In genomic region chrX:149539283-149540132, GRCh38 we compare ENCODE assay signal across 8 cellular contexts. TPM values are rescaled to one million over a fixed set of nuclear protein-coding genes. Genes with fewer than 3 reads are reported as not detected.
DNase-seq lines count a peak whose midpoint lies in the region; ATAC-seq, FAIRE-seq and TF ChIP-seq lines count a peak whose summit lies in the region.

No MANE protein-coding gene starts in this region.

- H3K4me1 ChIP-seq in keratinocyte (ENCODE audit: control insufficient read depth, extremely low read depth, insufficient read depth, low read length) = peaks cover 5% of the 10 kb centered on the region

- peak; percentile 51 for ATAC-seq in HG03175 (IDR thresholded peaks at IDR 0.05; ENCODE audit: unreplicated experiment)

- H3K4me3 ChIP-seq in AG04450 (ENCODE audit: low read depth, low read length) (peak overlapping the region; percentile 64), keratinocyte (ENCODE audit: control insufficient read depth in 2 of 3, extremely low read depth in 1 of 3, insufficient read depth in 2 of 3, low read depth in 1 of 3, low read length in 3 of 3) (peak overlapping the region; percentile 20 to 44 (median 25))

- H3K27me3 ChIP-seq in AG04450 (ENCODE audit: control insufficient read depth, insufficient read depth, low read length) (no peaks in the 10 kb centered on the region), keratinocyte (ENCODE audit: control insufficient read depth, extremely low read depth, insufficient read depth, low read length) (no peaks in the 10 kb centered on the region)

- peak; percentile 57 for FAIRE-seq in keratinocyte (lab: Jason Lieb, UNC)

- CTCF ChIA-PET in AG04450 (lab: Charles Lee) = interaction anchor here (0.6 to 2.5 kb wide), 6 partner anchors 11 to 399 kb away, joined by 3 to 8 read pairs (median 6); no protein-coding TSS in a partner anchor

- TF ChIP-seq CTCF in AG04450 (IDR thresholded peaks at IDR 0.05; ENCODE audit: low read depth, low read length) = no peak
- TF ChIP-seq CTCF in keratinocyte (optimal IDR thresholded peaks at IDR 0.05 in 1 of 3, IDR thresholded peaks at IDR 0.05 in 1 of 3, conservative IDR thresholded peaks at IDR 0.05 in 1 of 3; ENCODE audit: extremely low read depth in 1 of 3, insufficient read depth in 2 of 3, low read length in 3 of 3) = no peak

- peak overlapping the region; percentile 46 for H2AFZ ChIP-seq in keratinocyte (ENCODE audit: control insufficient read depth, low read length)

- H3K36me3 ChIP-seq in keratinocyte (ENCODE audit: control insufficient read depth in 2 of 2, extremely low read depth in 1 of 2, insufficient read depth in 2 of 2, low read length in 2 of 2) = no peaks in the 10 kb centered on the region

- peak overlapping the region; percentile 56 for H3K4me2 ChIP-seq in keratinocyte (ENCODE audit: control insufficient read depth, extremely low read depth, insufficient read depth, low read depth, low read length)

- no peaks in the 10 kb centered on the region for H3K9me3 ChIP-seq in AG04450 (ENCODE audit: control insufficient read depth, insufficient read depth, low read length)
- no peaks in the 10 kb centered on the region for H3K9me3 ChIP-seq in keratinocyte (ENCODE audit: control insufficient read depth, low read depth, low read length)

- DNase-seq in AG04450 (ENCODE audit: low read depth, low spot score) = peak; percentile 69
- peak; percentile 97 for DNase-seq in NCI-H345 (lab: John Stamatoyannopoulos, UW)
- peak; percentile 38 to 70 (median 62) for DNase-seq in activated CD4-positive, CD25-positive, alpha-beta regulatory T cell (lab: John Stamatoyannopoulos, UW)
- DNase-seq in caudate nucleus (lab: John Stamatoyannopoulos, UW) = peak; percentile 8 to 96 (median 81)
- peak; percentile 69 for DNase-seq in keratinocyte (ENCODE audit: low read depth, low spot score)
- DNase-seq in stimulated activated CD4-positive, alpha-beta T cell treated with anti-CD3 and anti-CD28 coated beads, Interleukin-15, amount 100 ng/mL, for 1 hour (ENCODE audit: low read depth in 1 of 2, low spot score in 1 of 2) = peak; percentile 65 to 70

- H3K27ac ChIP-seq in AG04450 (ENCODE audit: low read depth, low read length) (peak overlapping the region; percentile 57), caudate nucleus (ENCODE audit: low read depth, low read length) (peak overlapping the region; percentile 80), keratinocyte (ENCODE audit: control insufficient read depth, insufficient read depth, low read length) (peak overlapping the region; percentile 49)

- H3K79me2 ChIP-seq in keratinocyte (ENCODE audit: control insufficient read depth, insufficient read depth, low read length) = no peaks in the 10 kb centered on the region

- TF ChIP-seq POLR2A in GM18951 (IDR thresholded peaks at IDR 0.05; ENCODE audit: extremely low read depth, insufficient read depth, insufficient read length) = peak; percentile 26

- H3K9me1 ChIP-seq in keratinocyte (ENCODE audit: control insufficient read depth, extremely low read depth, insufficient read depth, low read length) = no peaks in the 10 kb centered on the region

- dilution Hi-C loops in keratinocyte (cut with MboI; ENCODE audit: extremely low pct_ligation_motif_present, low sequenced_read_pairs) = no loop called here

- H4K20me1 ChIP-seq in keratinocyte (ENCODE audit: control insufficient read depth, extremely low read depth, insufficient read depth, low read length) = no peaks in the 10 kb centered on the region

- H3K9ac ChIP-seq in keratinocyte (ENCODE audit: control insufficient read depth, extremely low read depth, insufficient read depth, low read length) = peak overlapping the region; percentile 54

- in situ Hi-C loops in GM18951 (cut with MboI; ENCODE audit: low sequenced_read_pairs, unreplicated experiment) = loop anchor here (10.0 kb wide), 1 partner anchor 405 kb away; no protein-coding TSS in a partner anchor

- POLR2A ChIA-PET in AG04450 (lab: Yijun Ruan, JAX) = interaction anchor here (0.9 to 1.4 kb wide), 5 partner anchors 31 to 399 kb away, joined by 3 to 8 read pairs (median 4); partner anchors contain the start of genes EOLA2 and IDS

RNA-seq across cellular contexts. Expression of gene EOLA1, which starts 1.3 kb away (rescaled TPM):
- polyA plus RNA-seq in AG04450 (2011; rRNA removed) (16.3 and 16.7 TPM in 2 replicates), keratinocyte (8.9 to 12.4 TPM (median 9.3 TPM) in 3 replicates)
- 7.7 and 12.8 TPM in 2 replicates for polyA minus RNA-seq in AG04450 (2011; rRNA and poly(A)+ RNA removed)
- polyA plus RNA-seq in keratinocyte (2011; ENCODE audit: low read depth) = 9.7 TPM
- 9.8 and 10.2 TPM in 2 replicates for polyA plus RNA-seq in keratinocyte (2011; cell fraction: cytosol; rRNA removed)
- 23.0 and 26.5 TPM in 2 replicates for polyA plus RNA-seq in keratinocyte (2011; cell fraction: nucleus; rRNA removed)
- 9.3 and 10.4 TPM in 2 replicates for polyA plus RNA-seq in keratinocyte (2012; ENCODE audit: low replicate concordance)
- 3.9 to 9.7 TPM (median 6.0 TPM) in 3 replicates for polyA minus RNA-seq in keratinocyte
- polyA minus RNA-seq in keratinocyte (2011; cell fraction: cytosol; rRNA and poly(A)+ RNA removed) = 13.2 TPM
- polyA minus RNA-seq in keratinocyte (2011; cell fraction: nucleus; rRNA and poly(A)+ RNA removed) = 17.0 and 17.5 TPM in 2 replicates

RNA-seq across cellular contexts. Expression of gene HSFX3, which starts 10.2 kb away (rescaled TPM):
- not detected in 2 replicates for polyA plus RNA-seq in AG04450 (2011; rRNA removed)
- not detected in 2 replicates for polyA minus RNA-seq in AG04450 (2011; rRNA and poly(A)+ RNA removed)
- not detected in 3 replicates for polyA plus RNA-seq in keratinocyte
- not detected for polyA plus RNA-seq in keratinocyte (2011; ENCODE audit: low read depth)
- polyA plus RNA-seq in keratinocyte (2011; cell fraction: cytosol; rRNA removed) = not detected in 2 replicates
- not detected in 2 replicates for polyA plus RNA-seq in keratinocyte (2011; cell fraction: nucleus; rRNA removed)
- polyA plus RNA-seq in keratinocyte (2012; ENCODE audit: low replicate concordance) = 0.18 TPM in 1 of 2 replicates, not detected in the other
- polyA minus RNA-seq in keratinocyte = not detected in 3 replicates
- polyA minus RNA-seq in keratinocyte (2011; cell fraction: cytosol; rRNA and poly(A)+ RNA removed) = not detected
- not detected in 2 replicates for polyA minus RNA-seq in keratinocyte (2011; cell fraction: nucleus; rRNA and poly(A)+ RNA removed)

RNA-seq across cellular contexts. Expression of gene IDS, which starts 34.4 kb away (rescaled TPM):
- polyA plus RNA-seq in AG04450 (2011; rRNA removed) (75.7 and 76.7 TPM in 2 replicates), keratinocyte (51.3 to 85.6 TPM (median 59.7 TPM) in 3 replicates)
- 63.3 and 88.0 TPM in 2 replicates for polyA minus RNA-seq in AG04450 (2011; rRNA and poly(A)+ RNA removed)
- 30.3 TPM for polyA plus RNA-seq in keratinocyte (2011; ENCODE audit: low read depth)
- 70.3 and 85.9 TPM in 2 replicates for polyA plus RNA-seq in keratinocyte (2011; cell fraction: cytosol; rRNA removed)
- polyA plus RNA-seq in keratinocyte (2011; cell fraction: nucleus; rRNA removed) = 57.6 and 59.2 TPM in 2 replicates
- 51.8 and 63.3 TPM in 2 replicates for polyA plus RNA-seq in keratinocyte (2012; ENCODE audit: low replicate concordance)
- polyA minus RNA-seq in keratinocyte = 74.0 to 153 TPM (median 93.4 TPM) in 3 replicates
- 53.5 TPM for polyA minus RNA-seq in keratinocyte (2011; cell fraction: cytosol; rRNA and poly(A)+ RNA removed)
- polyA minus RNA-seq in keratinocyte (2011; cell fraction: nucleus; rRNA and poly(A)+ RNA removed) = 32.0 and 46.5 TPM in 2 replicates

RNA-seq across cellular contexts. Expression of gene MAGEA9B, which starts 47.8 kb away (rescaled TPM):
- polyA plus RNA-seq in AG04450 (2011; rRNA removed) (not detected in 2 replicates), keratinocyte (not detected in 3 replicates)
- not detected in 2 replicates for polyA minus RNA-seq in AG04450 (2011; rRNA and poly(A)+ RNA removed)
- polyA plus RNA-seq in keratinocyte (2011; ENCODE audit: low read depth) = not detected
- polyA plus RNA-seq in keratinocyte (2011; cell fraction: cytosol; rRNA removed) = not detected in 2 replicates
- polyA plus RNA-seq in keratinocyte (2011; cell fraction: nucleus; rRNA removed) = not detected in 2 replicates
- not detected in 2 replicates for polyA plus RNA-seq in keratinocyte (2012; ENCODE audit: low replicate concordance)
- not detected in 3 replicates for polyA minus RNA-seq in keratinocyte
- not detected for polyA minus RNA-seq in keratinocyte (2011; cell fraction: cytosol; rRNA and poly(A)+ RNA removed)
- not detected in 2 replicates for polyA minus RNA-seq in keratinocyte (2011; cell fraction: nucleus; rRNA and poly(A)+ RNA removed)

RNA-seq across cellular contexts. Expression of gene HSFX2, which starts 55.6 kb away (rescaled TPM):
- polyA plus RNA-seq in AG04450 (2011; rRNA removed) (not detected in 2 replicates), keratinocyte (0.10 to 0.40 TPM (median 0.39 TPM) in 3 replicates)
- polyA minus RNA-seq in AG04450 (2011; rRNA and poly(A)+ RNA removed) = not detected in 2 replicates
- polyA plus RNA-seq in keratinocyte (2011; ENCODE audit: low read depth) = not detected
- 0.06 and 0.12 TPM in 2 replicates for polyA plus RNA-seq in keratinocyte (2011; cell fraction: cytosol; rRNA removed)
- 0.43 and 1.1 TPM in 2 replicates for polyA plus RNA-seq in keratinocyte (2011; cell fraction: nucleus; rRNA removed)
- polyA plus RNA-seq in keratinocyte (2012; ENCODE audit: low replicate concordance) = 0.32 TPM in 1 of 2 replicates, not detected in the other
- 0.53 TPM in 1 of 3 replicates, not detected in the others for polyA minus RNA-seq in keratinocyte
- polyA minus RNA-seq in keratinocyte (2011; cell fraction: cytosol; rRNA and poly(A)+ RNA removed) = not detected
- polyA minus RNA-seq in keratinocyte (2011; cell fraction: nucleus; rRNA and poly(A)+ RNA removed) = 0.42 TPM in 1 of 2 replicates, not detected in the other

Comparison
In these comparisons a context has a peak if more than half of its experiments do, and no peak if none do; other contexts are left out.
1. Peak in every context shown above with its lines: DNase-seq, ATAC-seq, H3K4me3 ChIP-seq and H3K27ac ChIP-seq.